In the genomic region with DNA sequence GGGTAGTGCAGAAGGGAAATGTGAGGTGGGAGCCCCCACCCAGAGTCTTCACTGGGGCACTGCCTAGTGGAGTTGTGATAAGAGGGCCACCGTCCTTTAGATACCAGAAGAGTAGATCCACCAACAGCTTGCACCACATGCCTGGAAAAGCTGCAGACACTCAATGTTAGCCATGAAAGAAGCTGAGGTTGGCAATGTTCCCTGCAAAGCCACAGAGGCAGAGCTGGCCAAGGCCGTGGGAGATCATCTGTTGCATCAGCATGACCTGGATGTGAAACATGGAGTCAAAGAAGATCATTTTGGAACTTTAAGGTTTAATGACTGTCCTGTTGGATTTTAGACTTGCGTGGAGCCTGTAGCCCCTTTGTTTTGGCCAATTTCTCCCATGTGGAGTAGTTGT, we compare ENCODE assay signal across 17 cellular contexts.
"Had no signal": no experiment of that assay in that cellular context is flagged by ENCODE, and none has a peak within 500 bp of the region (broad histone marks: within the 10 kb centered on the region; RNA-seq: fewer than 3 reads in every experiment).

No MANE protein-coding gene starts in this region.

- H3K4me1 Mint-ChIP-seq: activated CD4-positive, alpha-beta T cell treated with anti-CD3 and anti-CD28 coated beads, Interleukin-2, amount 10 ng/mL, durations not matched to agents 24 days and 14 days; activated naive CD4-positive, alpha-beta T cell treated with anti-CD3 and anti-CD28 coated beads, Interleukin-2, amount 10 ng/mL, durations not matched to agents 7 days and 5 days; activated naive CD8-positive, alpha-beta T cell treated with anti-CD3 and anti-CD28 coated beads, Interleukin-2, amount 50 U/mL, for 24 hours; naive B cell; neural progenitor cell; stimulated activated naive CD8-positive, alpha-beta T cell treated with anti-CD3 and anti-CD28 coated beads, Interleukin-15, amount 100 ng/mL, for 72 hours had no signal

- ATAC-seq: activated CD8-positive, alpha-beta T cell treated with anti-CD3 and anti-CD28 coated beads, Interleukin-2, amount 10 ng/mL, durations not matched to agents 7 days and 5 days; activated naive CD8-positive, alpha-beta T cell treated with anti-CD3 and anti-CD28 coated beads, Interleukin-2, amount 50 U/mL, for 24 hours; activated T-cell treated with anti-CD3 and anti-CD28 coated beads, Interleukin-2, amount 50 U/mL, for 4 hours; left ventricle myocardium superior; stimulated activated naive CD8-positive, alpha-beta T cell treated with anti-CD3 and anti-CD28 coated beads, Interleukin-15, amount 100 ng/mL, for 72 hours had no signal

- H3K27me3 Mint-ChIP-seq: activated CD4-positive, alpha-beta T cell treated with anti-CD3 and anti-CD28 coated beads, Interleukin-2, amount 10 ng/mL, durations not matched to agents 24 days and 14 days; activated naive CD4-positive, alpha-beta T cell treated with anti-CD3 and anti-CD28 coated beads, Interleukin-2, amount 10 ng/mL, durations not matched to agents 7 days and 5 days; activated naive CD8-positive, alpha-beta T cell treated with anti-CD3 and anti-CD28 coated beads, Interleukin-2, amount 50 U/mL, for 24 hours; naive B cell; stimulated activated naive CD8-positive, alpha-beta T cell treated with anti-CD3 and anti-CD28 coated beads, Interleukin-15, amount 100 ng/mL, for 72 hours had no signal

- H3K36me3 Mint-ChIP-seq: activated naive CD4-positive, alpha-beta T cell treated with anti-CD3 and anti-CD28 coated beads, Interleukin-2, amount 10 ng/mL, durations not matched to agents 7 days and 5 days; brain; naive B cell; neural progenitor cell; type B pancreatic cell had no signal

- H3K4me3 Mint-ChIP-seq: activated CD4-positive, alpha-beta T cell treated with anti-CD3 and anti-CD28 coated beads, Interleukin-2, amount 10 ng/mL, durations not matched to agents 24 days and 14 days; activated CD8-positive, alpha-beta T cell treated with anti-CD3 and anti-CD28 coated beads, Interleukin-2, amount 10 ng/mL, durations not matched to agents 7 days and 5 days; activated naive CD4-positive, alpha-beta T cell treated with anti-CD3 and anti-CD28 coated beads, Interleukin-2, amount 10 ng/mL, durations not matched to agents 7 days and 5 days; activated naive CD8-positive, alpha-beta T cell treated with anti-CD3 and anti-CD28 coated beads, Interleukin-2, amount 50 U/mL, for 24 hours; activated T-cell treated with anti-CD3 and anti-CD28 coated beads, Interleukin-2, amount 50 U/mL, for 4 hours; brain; naive B cell; neural progenitor cell; stimulated activated naive CD8-positive, alpha-beta T cell treated with anti-CD3 and anti-CD28 coated beads, Interleukin-15, amount 100 ng/mL, for 72 hours; T-helper 1 cell treated with Interleukin-12 subunit alpha and Interleukin-12 subunit beta and Interleukin-4 antibody, amounts not matched to agents 30 μg/mL and 1 μg/mL, for 36 hours; type B pancreatic cell had no signal

- H3K4me3 ChIP-seq: esophagus squamous epithelium, neural progenitor cell, testis had no signal

- H3K27ac ChIP-seq: esophagus squamous epithelium, neural progenitor cell, testis had no signal

- DNase-seq: activated CD4-positive, alpha-beta T cell treated with anti-CD3 and anti-CD28 coated beads, Interleukin-2, amount 10 ng/mL, durations not matched to agents 24 days and 14 days; activated CD8-positive, alpha-beta T cell treated with anti-CD3 and anti-CD28 coated beads, Interleukin-2, amount 10 ng/mL, durations not matched to agents 7 days and 5 days; activated naive CD4-positive, alpha-beta T cell treated with anti-CD3 and anti-CD28 coated beads, Interleukin-2, amount 10 ng/mL, durations not matched to agents 7 days and 5 days; activated naive CD8-positive, alpha-beta T cell treated with anti-CD3 and anti-CD28 coated beads, Interleukin-2, amount 50 U/mL, for 24 hours; activated T-cell treated with anti-CD3 and anti-CD28 coated beads, Interleukin-2, amount 50 U/mL, for 4 hours; effector memory CD4-positive, alpha-beta T cell; esophagus squamous epithelium; kidney glomerular epithelial cell; left ventricle myocardium superior; naive B cell; stimulated activated naive CD8-positive, alpha-beta T cell treated with anti-CD3 and anti-CD28 coated beads, Interleukin-15, amount 100 ng/mL, for 72 hours; testis had no signal

- H3K27ac Mint-ChIP-seq: activated CD4-positive, alpha-beta T cell treated with anti-CD3 and anti-CD28 coated beads, Interleukin-2, amount 10 ng/mL, durations not matched to agents 24 days and 14 days; activated CD8-positive, alpha-beta T cell treated with anti-CD3 and anti-CD28 coated beads, Interleukin-2, amount 10 ng/mL, durations not matched to agents 7 days and 5 days; activated naive CD4-positive, alpha-beta T cell treated with anti-CD3 and anti-CD28 coated beads, Interleukin-2, amount 10 ng/mL, durations not matched to agents 7 days and 5 days; activated naive CD8-positive, alpha-beta T cell treated with anti-CD3 and anti-CD28 coated beads, Interleukin-2, amount 50 U/mL, for 24 hours; brain; naive B cell; neural progenitor cell; progenitor cell of endocrine pancreas; stimulated activated naive CD8-positive, alpha-beta T cell treated with anti-CD3 and anti-CD28 coated beads, Interleukin-15, amount 100 ng/mL, for 72 hours; T-helper 1 cell treated with Interleukin-12 subunit alpha and Interleukin-12 subunit beta and Interleukin-4 antibody, amounts not matched to agents 30 μg/mL and 1 μg/mL, for 36 hours; type B pancreatic cell had no signal
